Comparison of ENCODE assay signal across 1 cellular context in the genomic region with DNA sequence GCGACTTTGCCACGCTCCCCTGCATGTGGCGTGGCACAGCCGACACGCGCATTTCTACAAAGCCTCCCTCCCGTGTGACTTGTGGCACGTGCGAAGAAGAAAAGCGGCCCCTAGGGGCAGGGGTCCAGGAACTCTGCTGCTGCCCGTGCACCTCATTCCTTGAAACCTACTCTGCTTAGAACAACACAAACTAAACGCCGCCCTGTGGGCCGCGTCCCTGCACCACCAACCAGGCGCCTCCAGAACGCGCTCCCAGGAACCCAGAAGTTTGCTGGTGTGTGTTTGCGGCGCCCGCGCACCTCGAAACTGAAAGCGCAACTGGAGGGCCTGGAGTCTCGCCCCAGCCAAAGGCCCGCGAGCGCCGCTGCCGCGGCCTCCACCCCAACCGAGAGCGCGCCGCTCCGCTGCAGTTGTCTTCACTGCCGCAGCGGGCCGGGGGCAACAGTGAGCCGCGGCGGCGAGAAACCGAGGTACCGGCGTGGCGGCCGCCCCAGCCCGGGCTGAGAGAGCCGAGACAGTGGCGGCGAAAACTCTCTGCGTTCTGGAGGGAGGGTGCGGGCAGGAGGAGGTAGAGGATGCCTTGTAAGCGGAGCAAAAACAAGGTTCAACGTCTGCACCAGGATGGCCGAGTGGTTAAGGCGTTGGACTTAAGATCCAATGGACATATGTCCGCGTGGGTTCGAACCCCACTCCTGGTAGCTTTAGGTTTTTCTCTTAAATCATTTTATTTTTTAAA.
A peak's percentile ranks its signal among the peaks of the same experiment; 100 is the strongest.
TF ChIP-seq lines count a peak whose summit lies in the region.

No MANE protein-coding gene starts in this region.

TF ChIP-seq in K562, 482 proteins besides CTCF, POLR2A, EP300 and RAD21 (continued from another document and continues in another):
- TF ChIP-seq BDP1 (IDR thresholded peaks at IDR 0.05; ENCODE audit: insufficient read depth, insufficient read length) (peak; percentile 84), XRCC5 (IDR thresholded peaks at IDR 0.05; ENCODE audit: low read depth, low read length) (peak; percentile 74), CTBP1 (IDR thresholded peaks at IDR 0.05; ENCODE audit: borderline replicate concordance) (peak; percentile 96), POLR2H (tag; IDR thresholded peaks at IDR 0.05; ENCODE audit: low read depth) (peak; percentile 100), TOE1 (IDR thresholded peaks at IDR 0.05; ENCODE audit: borderline replicate concordance) (peak; percentile 59; the same call in 1 of the 2 replicates), TOE1 (CRISPR knock-in tag; IDR thresholded peaks at IDR 0.05; ENCODE audit: borderline replicate concordance, low read depth) (peak; percentile 72; the same call in 1 of the 2 replicates), RNF2 (IDR thresholded peaks at IDR 0.05) (peak; percentile 83), SP1 (CRISPR knock-in tag; IDR thresholded peaks at IDR 0.05) (peak; percentile 93), TAF1 (IDR thresholded peaks at IDR 0.05; ENCODE audit: control insufficient read depth, extremely low read depth, insufficient read depth, low read length, severe bottlenecking) (peak; percentile 61), NONO (IDR thresholded peaks at IDR 0.05; ENCODE audit: low read depth in 2 of 2, low read length in 1 of 2) (peak; percentile 20 to 52; a peak in 2 of 4 replicates), TGIF2 (CRISPR knock-in tag; IDR thresholded peaks at IDR 0.05) (peak; percentile 57; the same call in 1 of the 2 replicates), TSC22D4 (tag; IDR thresholded peaks at IDR 0.05) (no peak), MYC (IDR thresholded peaks at IDR 0.05; ENCODE audit: low read depth, low read length) (peak; percentile 89), MYC (CRISPR knock-in tag; IDR thresholded peaks at IDR 0.05; ENCODE audit: borderline replicate concordance, low read depth) (peak; percentile 92), CHCHD3 (CRISPR knock-in tag; IDR thresholded peaks at IDR 0.05) (no peak), POLR2B (IDR thresholded peaks at IDR 0.05; ENCODE audit: low read depth, partially characterized antibody) (no peak), FOXK2 (conservative IDR thresholded peaks at IDR 0.05 in 1 of 2, IDR thresholded peaks at IDR 0.05 in 1 of 2; ENCODE audit: low read depth in 2 of 2) (peak in 1 of 2 experiments; percentile 62; a peak in 1 of 4 replicates), IFI16 (CRISPR knock-in tag; IDR thresholded peaks at IDR 0.05) (no peak), RBM22 (IDR thresholded peaks at IDR 0.05; ENCODE audit: low read depth, low read length, poor library complexity, severe bottlenecking) (peak; percentile 95), ZNF76 (CRISPR knock-in tag; IDR thresholded peaks at IDR 0.05; ENCODE audit: borderline replicate concordance) (0 out of 2 replicates have a peak, but pooled peaks have one; percentile 78), NR2C1 (IDR thresholded peaks at IDR 0.05) (no peak), NR2C1 (tag; IDR thresholded peaks at IDR 0.05) (no peak), ZNF263 (CRISPR knock-in tag; IDR thresholded peaks at IDR 0.05; ENCODE audit: borderline replicate concordance) (peak; percentile 54; the same call in 1 of the 2 replicates), NFYB (IDR thresholded peaks at IDR 0.05; ENCODE audit: extremely low read depth, insufficient read length) (no peak), ZNF133 (CRISPR knock-in tag; IDR thresholded peaks at IDR 0.05) (no peak), SRSF1 (IDR thresholded peaks at IDR 0.05; ENCODE audit: low read depth, low read length) (no peak), ZNF146 (CRISPR knock-in tag; IDR thresholded peaks at IDR 0.05; ENCODE audit: unreplicated experiment) (no peak), NFE2 (IDR thresholded peaks at IDR 0.05; ENCODE audit: low read depth) (no peak), NFIC (IDR thresholded peaks at IDR 0.05) (peak; percentile 84), TCF3 (CRISPR knock-in tag; IDR thresholded peaks at IDR 0.05) (0 out of 2 replicates have a peak, but pooled peaks have one; percentile 17), JUND (IDR thresholded peaks at IDR 0.05; ENCODE audit: borderline replicate concordance, low read depth, low read length) (peak; percentile 5; the same call in 1 of the 2 replicates), JUND (tag; IDR thresholded peaks at IDR 0.05; ENCODE audit: borderline replicate concordance, low read depth, low read length) (no peak), LEF1 (IDR thresholded peaks at IDR 0.05) (peak; percentile 22; the same call in 1 of the 2 replicates), DIDO1 (tag; IDR thresholded peaks at IDR 0.05; ENCODE audit: low read depth) (peak; percentile 83), ZNF174 (CRISPR knock-in tag; IDR thresholded peaks at IDR 0.05) (no peak)
- TF ChIP-seq, protein P1, sequence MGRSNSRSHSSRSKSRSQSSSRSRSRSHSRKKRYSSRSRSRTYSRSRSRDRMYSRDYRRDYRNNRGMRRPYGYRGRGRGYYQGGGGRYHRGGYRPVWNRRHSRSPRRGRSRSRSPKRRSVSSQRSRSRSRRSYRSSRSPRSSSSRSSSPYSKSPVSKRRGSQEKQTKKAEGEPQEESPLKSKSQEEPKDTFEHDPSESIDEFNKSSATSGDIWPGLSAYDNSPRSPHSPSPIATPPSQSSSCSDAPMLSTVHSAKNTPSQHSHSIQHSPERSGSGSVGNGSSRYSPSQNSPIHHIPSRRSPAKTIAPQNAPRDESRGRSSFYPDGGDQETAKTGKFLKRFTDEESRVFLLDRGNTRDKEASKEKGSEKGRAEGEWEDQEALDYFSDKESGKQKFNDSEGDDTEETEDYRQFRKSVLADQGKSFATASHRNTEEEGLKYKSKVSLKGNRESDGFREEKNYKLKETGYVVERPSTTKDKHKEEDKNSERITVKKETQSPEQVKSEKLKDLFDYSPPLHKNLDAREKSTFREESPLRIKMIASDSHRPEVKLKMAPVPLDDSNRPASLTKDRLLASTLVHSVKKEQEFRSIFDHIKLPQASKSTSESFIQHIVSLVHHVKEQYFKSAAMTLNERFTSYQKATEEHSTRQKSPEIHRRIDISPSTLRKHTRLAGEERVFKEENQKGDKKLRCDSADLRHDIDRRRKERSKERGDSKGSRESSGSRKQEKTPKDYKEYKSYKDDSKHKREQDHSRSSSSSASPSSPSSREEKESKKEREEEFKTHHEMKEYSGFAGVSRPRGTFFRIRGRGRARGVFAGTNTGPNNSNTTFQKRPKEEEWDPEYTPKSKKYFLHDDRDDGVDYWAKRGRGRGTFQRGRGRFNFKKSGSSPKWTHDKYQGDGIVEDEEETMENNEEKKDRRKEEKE (IDR thresholded peaks at IDR 0.05; ENCODE audit: borderline replicate concordance in 1 of 2, control insufficient read depth in 1 of 2, low read depth in 2 of 2, low read length in 1 of 2) = peak in 1 of 2 experiments; percentile 77; a peak in 1 of 4 replicates
- TF ChIP-seq, protein P2, sequence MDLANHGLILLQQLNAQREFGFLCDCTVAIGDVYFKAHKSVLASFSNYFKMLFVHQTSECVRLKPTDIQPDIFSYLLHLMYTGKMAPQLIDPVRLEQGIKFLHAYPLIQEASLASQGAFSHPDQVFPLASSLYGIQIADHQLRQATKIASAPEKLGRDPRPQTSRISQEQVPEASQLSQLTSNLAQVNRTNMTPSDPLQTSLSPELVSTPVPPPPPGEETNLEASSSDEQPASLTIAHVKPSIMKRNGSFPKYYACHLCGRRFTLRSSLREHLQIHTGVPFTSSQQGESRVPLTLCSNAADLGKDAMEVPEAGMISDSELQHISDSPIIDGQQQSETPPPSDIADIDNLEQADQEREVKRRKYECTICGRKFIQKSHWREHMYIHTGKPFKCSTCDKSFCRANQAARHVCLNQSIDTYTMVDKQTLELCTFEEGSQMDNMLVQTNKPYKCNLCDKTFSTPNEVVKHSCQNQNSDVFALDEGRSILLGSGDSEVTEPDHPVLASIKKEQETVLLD (IDR thresholded peaks at IDR 0.05) = peak; percentile 65
- TF ChIP-seq, protein P3, sequence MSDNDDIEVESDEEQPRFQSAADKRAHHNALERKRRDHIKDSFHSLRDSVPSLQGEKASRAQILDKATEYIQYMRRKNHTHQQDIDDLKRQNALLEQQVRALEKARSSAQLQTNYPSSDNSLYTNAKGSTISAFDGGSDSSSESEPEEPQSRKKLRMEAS (CRISPR knock-in tag; IDR thresholded peaks at IDR 0.05) = peak; percentile 100
- TF ChIP-seq, protein P4, sequence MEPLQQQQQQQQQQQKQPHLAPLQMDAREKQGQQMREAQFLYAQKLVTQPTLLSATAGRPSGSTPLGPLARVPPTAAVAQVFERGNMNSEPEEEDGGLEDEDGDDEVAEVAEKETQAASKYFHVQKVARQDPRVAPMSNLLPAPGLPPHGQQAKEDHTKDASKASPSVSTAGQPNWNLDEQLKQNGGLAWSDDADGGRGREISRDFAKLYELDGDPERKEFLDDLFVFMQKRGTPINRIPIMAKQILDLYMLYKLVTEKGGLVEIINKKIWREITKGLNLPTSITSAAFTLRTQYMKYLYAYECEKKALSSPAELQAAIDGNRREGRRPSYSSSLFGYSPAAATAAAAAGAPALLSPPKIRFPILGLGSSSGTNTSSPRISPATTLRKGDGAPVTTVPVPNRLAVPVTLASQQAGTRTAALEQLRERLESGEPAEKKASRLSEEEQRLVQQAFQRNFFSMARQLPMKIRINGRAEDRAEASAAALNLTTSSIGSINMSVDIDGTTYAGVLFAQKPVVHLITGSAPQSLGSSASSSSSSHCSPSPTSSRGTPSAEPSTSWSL (CRISPR knock-in tag; IDR thresholded peaks at IDR 0.05; ENCODE audit: borderline replicate concordance) = no peak
- TF ChIP-seq, protein P5, sequence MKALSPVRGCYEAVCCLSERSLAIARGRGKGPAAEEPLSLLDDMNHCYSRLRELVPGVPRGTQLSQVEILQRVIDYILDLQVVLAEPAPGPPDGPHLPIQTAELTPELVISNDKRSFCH (CRISPR knock-in tag; IDR thresholded peaks at IDR 0.05) = no peak
- TF ChIP-seq, protein P5 (tag; IDR thresholded peaks at IDR 0.05) = peak; percentile 65; the same call in 1 of the 2 replicates
- TF ChIP-seq, protein P6, sequence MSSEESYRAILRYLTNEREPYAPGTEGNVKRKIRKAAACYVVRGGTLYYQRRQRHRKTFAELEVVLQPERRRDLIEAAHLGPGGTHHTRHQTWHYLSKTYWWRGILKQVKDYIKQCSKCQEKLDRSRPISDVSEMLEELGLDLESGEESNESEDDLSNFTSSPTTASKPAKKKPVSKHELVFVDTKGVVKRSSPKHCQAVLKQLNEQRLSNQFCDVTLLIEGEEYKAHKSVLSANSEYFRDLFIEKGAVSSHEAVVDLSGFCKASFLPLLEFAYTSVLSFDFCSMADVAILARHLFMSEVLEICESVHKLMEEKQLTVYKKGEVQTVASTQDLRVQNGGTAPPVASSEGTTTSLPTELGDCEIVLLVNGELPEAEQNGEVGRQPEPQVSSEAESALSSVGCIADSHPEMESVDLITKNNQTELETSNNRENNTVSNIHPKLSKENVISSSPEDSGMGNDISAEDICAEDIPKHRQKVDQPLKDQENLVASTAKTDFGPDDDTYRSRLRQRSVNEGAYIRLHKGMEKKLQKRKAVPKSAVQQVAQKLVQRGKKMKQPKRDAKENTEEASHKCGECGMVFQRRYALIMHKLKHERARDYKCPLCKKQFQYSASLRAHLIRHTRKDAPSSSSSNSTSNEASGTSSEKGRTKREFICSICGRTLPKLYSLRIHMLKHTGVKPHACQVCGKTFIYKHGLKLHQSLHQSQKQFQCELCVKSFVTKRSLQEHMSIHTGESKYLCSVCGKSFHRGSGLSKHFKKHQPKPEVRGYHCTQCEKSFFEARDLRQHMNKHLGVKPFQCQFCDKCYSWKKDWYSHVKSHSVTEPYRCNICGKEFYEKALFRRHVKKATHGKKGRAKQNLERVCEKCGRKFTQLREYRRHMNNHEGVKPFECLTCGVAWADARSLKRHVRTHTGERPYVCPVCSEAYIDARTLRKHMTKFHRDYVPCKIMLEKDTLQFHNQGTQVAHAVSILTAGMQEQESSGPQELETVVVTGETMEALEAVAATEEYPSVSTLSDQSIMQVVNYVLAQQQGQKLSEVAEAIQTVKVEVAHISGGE (CRISPR knock-in tag; IDR thresholded peaks at IDR 0.05) = peak in 1 of 3 experiments; percentile 77; a peak in 2 of 6 replicates
- TF ChIP-seq, protein P7, sequence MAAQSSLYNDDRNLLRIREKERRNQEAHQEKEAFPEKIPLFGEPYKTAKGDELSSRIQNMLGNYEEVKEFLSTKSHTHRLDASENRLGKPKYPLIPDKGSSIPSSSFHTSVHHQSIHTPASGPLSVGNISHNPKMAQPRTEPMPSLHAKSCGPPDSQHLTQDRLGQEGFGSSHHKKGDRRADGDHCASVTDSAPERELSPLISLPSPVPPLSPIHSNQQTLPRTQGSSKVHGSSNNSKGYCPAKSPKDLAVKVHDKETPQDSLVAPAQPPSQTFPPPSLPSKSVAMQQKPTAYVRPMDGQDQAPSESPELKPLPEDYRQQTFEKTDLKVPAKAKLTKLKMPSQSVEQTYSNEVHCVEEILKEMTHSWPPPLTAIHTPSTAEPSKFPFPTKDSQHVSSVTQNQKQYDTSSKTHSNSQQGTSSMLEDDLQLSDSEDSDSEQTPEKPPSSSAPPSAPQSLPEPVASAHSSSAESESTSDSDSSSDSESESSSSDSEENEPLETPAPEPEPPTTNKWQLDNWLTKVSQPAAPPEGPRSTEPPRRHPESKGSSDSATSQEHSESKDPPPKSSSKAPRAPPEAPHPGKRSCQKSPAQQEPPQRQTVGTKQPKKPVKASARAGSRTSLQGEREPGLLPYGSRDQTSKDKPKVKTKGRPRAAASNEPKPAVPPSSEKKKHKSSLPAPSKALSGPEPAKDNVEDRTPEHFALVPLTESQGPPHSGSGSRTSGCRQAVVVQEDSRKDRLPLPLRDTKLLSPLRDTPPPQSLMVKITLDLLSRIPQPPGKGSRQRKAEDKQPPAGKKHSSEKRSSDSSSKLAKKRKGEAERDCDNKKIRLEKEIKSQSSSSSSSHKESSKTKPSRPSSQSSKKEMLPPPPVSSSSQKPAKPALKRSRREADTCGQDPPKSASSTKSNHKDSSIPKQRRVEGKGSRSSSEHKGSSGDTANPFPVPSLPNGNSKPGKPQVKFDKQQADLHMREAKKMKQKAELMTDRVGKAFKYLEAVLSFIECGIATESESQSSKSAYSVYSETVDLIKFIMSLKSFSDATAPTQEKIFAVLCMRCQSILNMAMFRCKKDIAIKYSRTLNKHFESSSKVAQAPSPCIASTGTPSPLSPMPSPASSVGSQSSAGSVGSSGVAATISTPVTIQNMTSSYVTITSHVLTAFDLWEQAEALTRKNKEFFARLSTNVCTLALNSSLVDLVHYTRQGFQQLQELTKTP (IDR thresholded peaks at IDR 0.05; ENCODE audit: low read depth in 1 of 2, partially characterized antibody in 2 of 2) = peak in 1 of 2 experiments; percentile 82
- TF ChIP-seq, protein P8, sequence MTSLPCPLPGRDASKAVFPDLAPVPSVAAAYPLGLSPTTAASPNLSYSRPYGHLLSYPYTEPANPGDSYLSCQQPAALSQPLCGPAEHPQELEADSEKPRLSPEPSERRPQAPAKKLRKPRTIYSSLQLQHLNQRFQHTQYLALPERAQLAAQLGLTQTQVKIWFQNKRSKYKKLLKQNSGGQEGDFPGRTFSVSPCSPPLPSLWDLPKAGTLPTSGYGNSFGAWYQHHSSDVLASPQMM (CRISPR knock-in tag; IDR thresholded peaks at IDR 0.05) = no peak
- TF ChIP-seq, protein P9, sequence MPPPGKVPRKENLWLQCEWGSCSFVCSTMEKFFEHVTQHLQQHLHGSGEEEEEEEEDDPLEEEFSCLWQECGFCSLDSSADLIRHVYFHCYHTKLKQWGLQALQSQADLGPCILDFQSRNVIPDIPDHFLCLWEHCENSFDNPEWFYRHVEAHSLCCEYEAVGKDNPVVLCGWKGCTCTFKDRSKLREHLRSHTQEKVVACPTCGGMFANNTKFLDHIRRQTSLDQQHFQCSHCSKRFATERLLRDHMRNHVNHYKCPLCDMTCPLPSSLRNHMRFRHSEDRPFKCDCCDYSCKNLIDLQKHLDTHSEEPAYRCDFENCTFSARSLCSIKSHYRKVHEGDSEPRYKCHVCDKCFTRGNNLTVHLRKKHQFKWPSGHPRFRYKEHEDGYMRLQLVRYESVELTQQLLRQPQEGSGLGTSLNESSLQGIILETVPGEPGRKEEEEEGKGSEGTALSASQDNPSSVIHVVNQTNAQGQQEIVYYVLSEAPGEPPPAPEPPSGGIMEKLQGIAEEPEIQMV (tag; conservative IDR thresholded peaks at IDR 0.05; ENCODE audit: low read depth) = no peak
